13 cellular contexts compared by ENCODE assay signal in the genomic region with DNA sequence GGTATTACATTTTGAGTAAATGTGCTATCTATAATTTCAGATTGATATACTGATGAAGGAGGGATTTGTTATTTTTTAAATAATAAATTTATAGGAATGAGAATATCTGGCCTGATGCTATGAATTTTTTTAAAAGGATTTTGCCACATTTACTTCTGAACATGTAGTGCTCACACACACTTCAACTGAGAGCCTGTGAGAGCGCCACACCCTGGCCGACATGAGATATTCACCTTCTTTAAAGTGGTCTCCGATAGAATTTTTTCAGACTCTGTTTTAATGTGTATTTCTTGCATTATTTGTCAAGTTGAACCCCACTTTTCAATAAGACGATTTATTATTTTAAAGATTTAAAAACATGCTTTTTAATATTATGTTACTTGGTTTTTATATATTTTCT.
DNase-seq lines count a peak whose midpoint lies in the region; ATAC-seq and TF ChIP-seq lines count a peak whose summit lies in the region.
"Had no signal": no experiment of that assay in that cellular context is flagged by ENCODE, and none has a peak within 500 bp of the region (broad histone marks: within the 10 kb centered on the region; RNA-seq: fewer than 3 reads in every experiment).

No MANE protein-coding gene starts in this region.

- H3K4me3 ChIP-seq in SU-DHL-6 (ENCODE audit: insufficient read depth, low read length, poor library complexity, severe bottlenecking): no peak overlapping the region
- H3K4me3 ChIP-seq in mesendoderm (ENCODE audit: low read length): no peak overlapping the region
- H3K4me3 ChIP-seq in stomach: no peak overlapping the region
- H3K4me3 ChIP-seq: esophagus squamous epithelium had no signal

- H3K9me3 Mint-ChIP-seq in H9: no peaks in the 10 kb centered on the region

- no peaks in the 10 kb centered on the region for H3K9me3 ChIP-seq in H9 (ENCODE audit: control insufficient read depth, low read depth, low read length)
- H3K9me3 ChIP-seq in SU-DHL-6 (ENCODE audit: insufficient read depth, low read length): no peaks in the 10 kb centered on the region
- no peaks in the 10 kb centered on the region for H3K9me3 ChIP-seq in stomach
- H3K9me3 ChIP-seq: esophagus squamous epithelium had no signal

- no peak overlapping the region for H3K14ac ChIP-seq in H9 (ENCODE audit: insufficient read depth, low read length)

- TF ChIP-seq EP300 in stomach (IDR thresholded peaks at IDR 0.05): no peak

- H3K79me2 ChIP-seq in H9 (ENCODE audit: insufficient read depth, low read length) (no peaks in the 10 kb centered on the region), SU-DHL-6 (ENCODE audit: insufficient read depth, low read length) (no peaks in the 10 kb centered on the region), mesendoderm (ENCODE audit: control insufficient read depth, insufficient read depth, low read length) (no peaks in the 10 kb centered on the region)

- H3K27ac ChIP-seq in H9 (ENCODE audit: insufficient read length, low read depth, low read length) (no peak overlapping the region), SU-DHL-6 (ENCODE audit: low read depth, low read length) (no peak overlapping the region), mesendoderm (ENCODE audit: low read depth, low read length) (no peak overlapping the region), stomach (no peak overlapping the region)
- H3K27ac ChIP-seq: esophagus squamous epithelium had no signal

- no peak overlapping the region for H2BK5ac ChIP-seq in H9 (ENCODE audit: insufficient read length, low read length)
- no peak overlapping the region for H2BK5ac ChIP-seq in mesendoderm (ENCODE audit: low read length)

- TF ChIP-seq POLR2A in stomach (IDR thresholded peaks at IDR 0.05): no peak

- no peak overlapping the region for H4K91ac ChIP-seq in H9 (ENCODE audit: insufficient read length, low read depth, low read length)

- H2AFZ ChIP-seq in H9 (ENCODE audit: low read length): no peak overlapping the region
- H2AFZ ChIP-seq in SU-DHL-6 (ENCODE audit: low read depth, low read length, severe bottlenecking): no peak overlapping the region

- no peaks in the 10 kb centered on the region for H3K9me2 ChIP-seq in SU-DHL-6 (replicated peaks; ENCODE audit: insufficient read depth, low read length)

- H3K56ac ChIP-seq in H9 (ENCODE audit: insufficient read length, low read depth, low read length) (no peak overlapping the region), mesendoderm (ENCODE audit: low read length) (no peak overlapping the region)

- no CpG with 5 or more reads among the region's 4 CpGs for WGBS in H9 (ENCODE audit: extremely low coverage, insufficient read length, low lambda C conversion rate)
- WGBS in mesendoderm (ENCODE audit: extremely low coverage, insufficient coverage, low lambda C conversion rate): no CpG with 5 or more reads among the region's 4 CpGs
- WGBS in stomach, 5 donors: 32 to 39% (median 35%) methylated on average over 4 of the region's 4 CpGs

- peak; percentile 37 for DNase-seq in DMS 273 (lab: John Stamatoyannopoulos, UW; ENCODE audit: unreplicated experiment)
- no peak for DNase-seq in DMS 273 treated with DMSO at 0.1 percent for 48 hours (lab: John Stamatoyannopoulos, UW)
- DNase-seq in H9: peak; percentile 50
- peak; percentile 56 for DNase-seq in mesendoderm
- no peak for DNase-seq in stomach
- DNase-seq in SIG-M5 (lab: John Stamatoyannopoulos, UW): no peak
- DNase-seq: 8988T; activated CD4-positive, alpha-beta memory T cell treated with anti-CD3 and anti-CD28 coated beads for 36 hours; esophagus squamous epithelium; left colon; NCI-H1105 had no signal

- H3K79me1 ChIP-seq in H9 (ENCODE audit: insufficient read depth, low read depth, low read length, poor library complexity, severe bottlenecking): no peaks in the 10 kb centered on the region
- no peaks in the 10 kb centered on the region for H3K79me1 ChIP-seq in mesendoderm (ENCODE audit: low read length)

- intact Hi-C loops in stomach (cut with DNase I; ENCODE audit: low total_unique reads): no loop called here

- H3K4ac ChIP-seq in H9 (ENCODE audit: low read depth, low read length) (no peak overlapping the region), mesendoderm (ENCODE audit: low read depth, low read length) (no peak overlapping the region)

- H3K4me1 Mint-ChIP-seq in H9: peaks cover 5 to 6% of the 10 kb centered on the region in 2 experiments; a peak in 1 of 4 replicates

- no peak for ATAC-seq in GM18517 (IDR thresholded peaks at IDR 0.05; ENCODE audit: unreplicated experiment)
- ATAC-seq: left colon had no signal

- no peaks in the 10 kb centered on the region for H3K36me3 Mint-ChIP-seq in H9 (ENCODE audit: insufficient read depth in 1 of 3, low read depth in 3 of 3)
- H3K36me3 Mint-ChIP-seq: activated CD4-positive, alpha-beta memory T cell treated with anti-CD3 and anti-CD28 coated beads for 36 hours had no signal

- H4K20me1 ChIP-seq in H9 (ENCODE audit: control insufficient read depth, insufficient read depth, insufficient read length): no peaks in the 10 kb centered on the region
- H4K20me1 ChIP-seq in SU-DHL-6 (ENCODE audit: low read depth, low read length): no peaks in the 10 kb centered on the region

- H2BK15ac ChIP-seq in H9 (ENCODE audit: low read depth, low read length) (no peak overlapping the region), mesendoderm (replicated peaks; ENCODE audit: low read depth) (no peak overlapping the region)

- no peaks in the 10 kb centered on the region for H3K23me2 ChIP-seq in H9 (ENCODE audit: insufficient read length, low read depth, low read length, poor library complexity, severe bottlenecking)

- no peak overlapping the region for H3K27ac Mint-ChIP-seq in H9
- H3K27ac Mint-ChIP-seq: activated CD4-positive, alpha-beta memory T cell treated with anti-CD3 and anti-CD28 coated beads for 36 hours had no signal

- H3K18ac ChIP-seq in H9 (ENCODE audit: insufficient read length, low read depth, low read length) (no peak overlapping the region), mesendoderm (ENCODE audit: low read length) (no peak overlapping the region)

- no peak overlapping the region for H2BK12ac ChIP-seq in H9 (ENCODE audit: insufficient read length, low read depth, low read length)

- no peaks in the 10 kb centered on the region for H3F3A ChIP-seq in SU-DHL-6 (ENCODE audit: insufficient read depth)

- H3K27me3 ChIP-seq in H9 (ENCODE audit: insufficient read depth, low read length) (no peaks in the 10 kb centered on the region), SU-DHL-6 (ENCODE audit: low read length) (no peaks in the 10 kb centered on the region), mesendoderm (ENCODE audit: insufficient read depth, low read length, poor library complexity) (no peaks in the 10 kb centered on the region), stomach (no peaks in the 10 kb centered on the region)
- H3K27me3 ChIP-seq: esophagus squamous epithelium had no signal

- H3K27me3 Mint-ChIP-seq in H9 (ENCODE audit: low read depth): no peaks in the 10 kb centered on the region
- H3K27me3 Mint-ChIP-seq: activated CD4-positive, alpha-beta memory T cell treated with anti-CD3 and anti-CD28 coated beads for 36 hours had no signal

- H2BK120ac ChIP-seq in H9 (ENCODE audit: low read depth, low read length, poor library complexity, severe bottlenecking) (no peak overlapping the region), mesendoderm (ENCODE audit: low read depth, low read length) (no peak overlapping the region)

- no peak overlapping the region for H4K5ac ChIP-seq in H9 (ENCODE audit: insufficient read length, low read depth, low read length)
- no peak overlapping the region for H4K5ac ChIP-seq in mesendoderm (ENCODE audit: low read length)

- no peaks in the 10 kb centered on the region for H3K36me3 ChIP-seq in SU-DHL-6 (ENCODE audit: low read length)
- no peaks in the 10 kb centered on the region for H3K36me3 ChIP-seq in mesendoderm (ENCODE audit: control insufficient read depth, insufficient read depth, low read length)
- H3K36me3 ChIP-seq in stomach: no peaks in the 10 kb centered on the region
- H3K36me3 ChIP-seq: esophagus squamous epithelium had no signal

- H3K4me2 ChIP-seq in H9 (ENCODE audit: insufficient read depth, insufficient read length, low read length) (no peak overlapping the region), SU-DHL-6 (ENCODE audit: low read depth, low read length, poor library complexity, severe bottlenecking) (no peak overlapping the region), mesendoderm (ENCODE audit: low read length) (no peak overlapping the region)

- H4K8ac ChIP-seq in H9 (replicated peaks; ENCODE audit: insufficient read length, low read depth, low read length) (no peak overlapping the region), mesendoderm (ENCODE audit: low read depth, low read length) (no peak overlapping the region)

- H3K23ac ChIP-seq in H9 (ENCODE audit: insufficient read length, low read depth, low read length): no peak overlapping the region
- H3K23ac ChIP-seq in mesendoderm (ENCODE audit: low read length): no peak overlapping the region

- H3K4me1 ChIP-seq in H9 (ENCODE audit: insufficient read depth, low read length) (no peaks in the 10 kb centered on the region), mesendoderm (ENCODE audit: control insufficient read depth, low read depth, low read length) (no peaks in the 10 kb centered on the region), stomach (no peaks in the 10 kb centered on the region)
- H3K4me1 ChIP-seq: esophagus squamous epithelium had no signal

- H3K4me3 Mint-ChIP-seq in H9: no peak overlapping the region
- H3K4me3 Mint-ChIP-seq: activated CD4-positive, alpha-beta memory T cell treated with anti-CD3 and anti-CD28 coated beads for 36 hours had no signal

- peak; percentile 82 for TF ChIP-seq CTCF in H9 (conservative IDR thresholded peaks at IDR 0.05)
- TF ChIP-seq CTCF in SU-DHL-6 (IDR thresholded peaks at IDR 0.05; ENCODE audit: insufficient read depth, low read length, poor library complexity, severe bottlenecking): peak; percentile 44
- no peak for TF ChIP-seq CTCF in stomach (IDR thresholded peaks at IDR 0.05)

- H3T11ph ChIP-seq in H9 (ENCODE audit: low read length): no peak overlapping the region

- H2BK20ac ChIP-seq in H9 (ENCODE audit: low read depth, low read length, poor library complexity, severe bottlenecking): no peak overlapping the region

- H3K9ac ChIP-seq in H9 (ENCODE audit: extremely low read depth, insufficient read length, low read length) (no peak overlapping the region), SU-DHL-6 (ENCODE audit: low read length) (no peak overlapping the region), mesendoderm (ENCODE audit: low read length) (no peak overlapping the region)

- H2AK5ac ChIP-seq in H9 (ENCODE audit: insufficient read length, low read length): no peak overlapping the region
- H2AK5ac ChIP-seq in mesendoderm (ENCODE audit: low read length): no peak overlapping the region

Comparison
In these comparisons a context has a peak if more than half of its experiments do, and no peak if none do; other contexts are left out.
1. DNase-seq: peak in DMS 273 (single experiment), H9 (single experiment) and mesendoderm (single experiment); none in DMS 273 treated with DMSO at 0.1 percent for 48 hours (single experiment), stomach (single experiment) and SIG-M5 (single experiment).
2. CTCF ChIP-seq: peak in H9 (single experiment) and SU-DHL-6 (single experiment); none in stomach (0 of 7).